ENCODE assay signal across 1 cellular context in genomic region chr6:29730575-29731126, GRCh38.
TF ChIP-seq lines count a peak whose summit lies in the region.

No MANE protein-coding gene starts in this region.

TF ChIP-seq in IMR-90, 13 proteins besides CTCF, POLR2A, EP300 and RAD21:
- TF ChIP-seq FOS (IDR thresholded peaks at IDR 0.05; ENCODE audit: low read depth, low read length), result no peak
- TF ChIP-seq CEBPB (IDR thresholded peaks at IDR 0.05; ENCODE audit: low read depth, low read length), result no peak
- TF ChIP-seq SMC3 (IDR thresholded peaks at IDR 0.05; ENCODE audit: low read depth, low read length), result no peak
